ENCODE assay signal across 8 cellular contexts in genomic region chr2:39120771-39121522, GRCh38. TPM values are rescaled to one million over a fixed set of nuclear protein-coding genes. Genes with fewer than 3 reads are reported as not detected.
DNase-seq lines count a peak whose midpoint lies in the region; ATAC-seq and TF ChIP-seq lines count a peak whose summit lies in the region.

Gene SOS1, minus strand, starts transcription at chr2:39121051. Its CDS starts 629 bp downstream, at chr2:39120422.

- no peak for TF ChIP-seq EP300 in ovary (IDR thresholded peaks at IDR 0.05)

- H3K4me3 ChIP-seq in GM12875 (ENCODE audit: low read depth, low read length) (peak within 1 kb of the TSS; percentile 75), SU-DHL-6 (ENCODE audit: insufficient read depth, low read length, poor library complexity, severe bottlenecking) (peak within 1 kb of the TSS; percentile 75), ovary (peak within 1 kb of the TSS; percentile 87), thymus (ENCODE audit: low read length) (peak within 1 kb of the TSS; percentile 95)

- H3K27ac ChIP-seq in SU-DHL-6 (ENCODE audit: low read depth, low read length) = peak within 1 kb of the TSS; percentile 70
- H3K27ac ChIP-seq in ovary = peak within 1 kb of the TSS; percentile 95 to 97
- peak within 1 kb of the TSS; percentile 96 for H3K27ac ChIP-seq in thymus (ENCODE audit: low read depth)

- H3K4me1 ChIP-seq in ovary (ENCODE audit: insufficient read depth) (peaks cover 17% of the 10 kb centered on the region), thymus (ENCODE audit: control insufficient read depth, insufficient read depth, low read length) (peaks cover 14% of the 10 kb centered on the region)

- intact Hi-C loops in head of caudate nucleus (cut with DNase I) = loop anchor here (2.0 to 10.0 kb wide), 3 partner anchors 64 to 516 kb away; partner anchors contain the start of gene HNRNPLL
- intact Hi-C loops in ovary (cut with DNase I) = loop anchor here in 2 of 4 donors (2.0 to 10.0 kb wide), 3 partner anchors 46 to 106 kb away; no protein-coding TSS in a partner anchor

- H3K27ac Mint-ChIP-seq in activated naive CD8-positive, alpha-beta T cell treated with anti-CD3 and anti-CD28 coated beads, Interleukin-2, amount 10 ng/mL, durations not matched to agents 7 days and 5 days = peak within 1 kb of the TSS; percentile 96

- peaks cover 7% of the 10 kb centered on the region; the same call in 1 of the 2 replicates for H3F3A ChIP-seq in SU-DHL-6 (ENCODE audit: insufficient read depth)

- peak; percentile 85 for TF ChIP-seq POLR2A in ovary (IDR thresholded peaks at IDR 0.05)

- TF ChIP-seq CTCF in GM12875 (IDR thresholded peaks at IDR 0.05; ENCODE audit: borderline replicate concordance, insufficient read depth, low read depth, low read length) = no peak
- no peak for TF ChIP-seq CTCF in SU-DHL-6 (IDR thresholded peaks at IDR 0.05; ENCODE audit: insufficient read depth, low read length, poor library complexity, severe bottlenecking)
- TF ChIP-seq CTCF in ovary (IDR thresholded peaks at IDR 0.05) = no peak

- H3K4me1 Mint-ChIP-seq in activated naive CD8-positive, alpha-beta T cell treated with anti-CD3 and anti-CD28 coated beads, Interleukin-2, amount 10 ng/mL, durations not matched to agents 7 days and 5 days = peaks cover 52% of the 10 kb centered on the region

- H3K27me3 ChIP-seq in SU-DHL-6 (ENCODE audit: low read length) = no peaks in the 10 kb centered on the region
- H3K27me3 ChIP-seq in ovary = no peaks in the 10 kb centered on the region
- no peaks in the 10 kb centered on the region for H3K27me3 ChIP-seq in thymus (ENCODE audit: control insufficient read depth, insufficient read depth)

- H3K9ac ChIP-seq in SU-DHL-6 (ENCODE audit: low read length) = peak within 1 kb of the TSS; percentile 81

- no peaks in the 10 kb centered on the region for H3K9me2 ChIP-seq in SU-DHL-6 (replicated peaks; ENCODE audit: insufficient read depth, low read length)

- WGBS in ovary, 3 donors = 1% methylated on average over 43 to 60 of the region's 60 CpGs
- WGBS in thymus = 1% methylated on average over 60 of the region's 60 CpGs

- peak; percentile 48 for ATAC-seq in HG02763 (IDR thresholded peaks at IDR 0.05; ENCODE audit: unreplicated experiment)
- ATAC-seq in activated naive CD8-positive, alpha-beta T cell treated with anti-CD3 and anti-CD28 coated beads, Interleukin-2, amount 10 ng/mL, durations not matched to agents 7 days and 5 days (ENCODE audit: low read depth) = peak; percentile 55

- H3K36me3 Mint-ChIP-seq in activated naive CD8-positive, alpha-beta T cell treated with anti-CD3 and anti-CD28 coated beads, Interleukin-2, amount 10 ng/mL, durations not matched to agents 7 days and 5 days = peaks cover 37% of the 10 kb centered on the region

- H3K9me3 Mint-ChIP-seq in activated naive CD8-positive, alpha-beta T cell treated with anti-CD3 and anti-CD28 coated beads, Interleukin-2, amount 10 ng/mL, durations not matched to agents 7 days and 5 days = no peaks in the 10 kb centered on the region

- H3K4me2 ChIP-seq in SU-DHL-6 (ENCODE audit: low read depth, low read length, poor library complexity, severe bottlenecking) = peak within 1 kb of the TSS; percentile 83

- H3K27me3 Mint-ChIP-seq in activated naive CD8-positive, alpha-beta T cell treated with anti-CD3 and anti-CD28 coated beads, Interleukin-2, amount 10 ng/mL, durations not matched to agents 7 days and 5 days = no peaks in the 10 kb centered on the region

- POLR2A ChIA-PET in activated naive CD8-positive, alpha-beta T cell treated with anti-CD3 and anti-CD28 coated beads, Interleukin-2, amount 10 ng/mL, durations not matched to agents 7 days and 5 days (lab: Charles Lee) = interaction anchor here (0.9 to 6.3 kb wide), 19 partner anchors 9 to 370 kb away, joined by 3 to 166 read pairs (median 5); partner anchors contain the start of gene SRSF7

- H2AFZ ChIP-seq in SU-DHL-6 (ENCODE audit: low read depth, low read length, severe bottlenecking) = peak within 1 kb of the TSS; percentile 58

- peak; percentile 97 to 99 (median 98) for DNase-seq in NCI-H1417 (lab: John Stamatoyannopoulos, UW)
- DNase-seq in activated naive CD8-positive, alpha-beta T cell treated with anti-CD3 and anti-CD28 coated beads, Interleukin-2, amount 10 ng/mL, durations not matched to agents 7 days and 5 days = peak; percentile 93
- DNase-seq in head of caudate nucleus = peak; percentile 89 to 98 (median 95)
- peak; percentile 96 to 98 (median 96) for DNase-seq in ovary

- H3K36me3 ChIP-seq in SU-DHL-6 (ENCODE audit: low read length) (0 out of 2 replicates have a peak, but pooled peaks cover 3% of the 10 kb centered on the region), ovary (no peaks in the 10 kb centered on the region), thymus (ENCODE audit: control insufficient read depth, insufficient read depth) (no peaks in the 10 kb centered on the region)

- peak within 1 kb of the TSS; percentile 95 for H3K4me3 Mint-ChIP-seq in activated naive CD8-positive, alpha-beta T cell treated with anti-CD3 and anti-CD28 coated beads, Interleukin-2, amount 10 ng/mL, durations not matched to agents 7 days and 5 days

- peaks cover 56% of the 10 kb centered on the region for H3K79me2 ChIP-seq in SU-DHL-6 (ENCODE audit: insufficient read depth, low read length)

- H3K9me3 ChIP-seq in SU-DHL-6 (ENCODE audit: insufficient read depth, low read length) (no peaks in the 10 kb centered on the region), ovary (no peaks in the 10 kb centered on the region), thymus (ENCODE audit: control insufficient read depth) (no peaks in the 10 kb centered on the region)

- H4K20me1 ChIP-seq in SU-DHL-6 (ENCODE audit: low read depth, low read length) = no peaks in the 10 kb centered on the region; the same call in 1 of the 2 replicates

RNA-seq across cellular contexts. Expression of gene SOS1, which starts in this region (rescaled TPM):
- 100 to 1,000 TPM; 154 to 168 TPM for total RNA-seq in activated naive CD8-positive, alpha-beta T cell treated with anti-CD3 and anti-CD28 coated beads, Interleukin-2, amount 10 ng/mL, durations not matched to agents 7 days and 5 days
- 10 to 100 TPM; 23.2 to 70.1 (median 44.6) TPM for total RNA-seq in ovary
- polyA plus RNA-seq in ovary (10 to 100 TPM; 14.4 to 38.4 TPM), thymus (10.4 TPM)

Comparison
In these comparisons a context has a peak if more than half of its experiments do, and no peak if none do; other contexts are left out.
1. Peak in every context shown above with its lines: DNase-seq, ATAC-seq, H3K4me3 ChIP-seq and H3K27ac ChIP-seq.